In genomic region chr7:100166966-100167911, GRCh38 we compare ENCODE assay signal across 10 cellular contexts. TPM values are rescaled to one million over a fixed set of nuclear protein-coding genes. Genes with fewer than 3 reads are reported as not detected.
DNase-seq lines count a peak whose midpoint lies in the region; FAIRE-seq and TF ChIP-seq lines count a peak whose summit lies in the region.
"Had no signal": no experiment of that assay in that cellular context is flagged by ENCODE, and none has a peak within 500 bp of the region (broad histone marks: within the 10 kb centered on the region; RNA-seq: fewer than 3 reads in every experiment).

No MANE protein-coding gene starts in this region.

- no peak overlapping the region for H2BK5ac ChIP-seq in trophoblast cell (ENCODE audit: low read depth, low read length, poor library complexity)

- H3K79me2 ChIP-seq in OCI-LY3 (ENCODE audit: low read length) (no peaks in the 10 kb centered on the region), trophoblast cell (ENCODE audit: control insufficient read depth, insufficient read depth, low read length, poor library complexity) (no peaks in the 10 kb centered on the region)

- peaks cover 4 to 16% of the 10 kb centered on the region in 2 donors for H3K36me3 Mint-ChIP-seq in CD14-positive monocyte
- H3K36me3 Mint-ChIP-seq in endodermal cell (ENCODE audit: low read depth) = no peaks in the 10 kb centered on the region

- TF ChIP-seq CTCF in CD14-positive monocyte (IDR thresholded peaks at IDR 0.05) (no peak), OCI-LY3 (IDR thresholded peaks at IDR 0.05; ENCODE audit: low read depth, low read length) (no peak), endodermal cell (conservative IDR thresholded peaks at IDR 0.05) (no peak)

- H3K4me1 ChIP-seq in OCI-LY3 (ENCODE audit: low read length) = peaks cover 32% of the 10 kb centered on the region
- H3K4me1 ChIP-seq in endodermal cell (ENCODE audit: control insufficient read depth, insufficient read depth, low read length) = peaks cover 9% of the 10 kb centered on the region
- H3K4me1 ChIP-seq in neuron (ENCODE audit: insufficient read depth, low read length) = peaks cover 23% of the 10 kb centered on the region
- H3K4me1 ChIP-seq in trophoblast cell (ENCODE audit: control insufficient read depth in 1 of 2, insufficient read depth in 2 of 2, low read length in 2 of 2) = peaks cover 4 to 5% of the 10 kb centered on the region in 2 experiments

- no peaks in the 10 kb centered on the region for H3K79me1 ChIP-seq in trophoblast cell (ENCODE audit: low read length)

- H3K36me3 ChIP-seq in OCI-LY3 (replicated peaks; ENCODE audit: low read depth, low read length) (no peaks in the 10 kb centered on the region), endodermal cell (ENCODE audit: control insufficient read depth, insufficient read depth, low read length) (no peaks in the 10 kb centered on the region), neuron (ENCODE audit: insufficient read depth, low read length) (peaks cover 16% of the 10 kb centered on the region), trophoblast cell (ENCODE audit: control insufficient read depth in 1 of 2, insufficient read depth in 2 of 2, low read length in 2 of 2) (no peaks in the 10 kb centered on the region)
- H3K36me3 ChIP-seq: right lobe of liver had no signal

- TF ChIP-seq POLR2A in GM12892 (IDR thresholded peaks at IDR 0.05; ENCODE audit: low read depth, low read length) = no peak

- H3K27me3 ChIP-seq in OCI-LY3 (ENCODE audit: low read depth, low read length) (peaks cover 34% of the 10 kb centered on the region), endodermal cell (ENCODE audit: control insufficient read depth, insufficient read depth, low read length, poor library complexity, severe bottlenecking) (no peaks in the 10 kb centered on the region), neuron (ENCODE audit: insufficient read depth, low read length) (no peaks in the 10 kb centered on the region), trophoblast cell (ENCODE audit: insufficient read depth, low read length) (peaks cover 42% of the 10 kb centered on the region)
- H3K27me3 ChIP-seq: right lobe of liver had no signal

- H3K4me1 Mint-ChIP-seq in CD14-positive monocyte (peaks cover 41% of the 10 kb centered on the region), endodermal cell (peaks cover 39% of the 10 kb centered on the region)

- no peak overlapping the region for H3K14ac ChIP-seq in trophoblast cell (ENCODE audit: low read length)

- H3K4me3 ChIP-seq in OCI-LY3 (ENCODE audit: low read length) (peak overlapping the region; percentile 58), endodermal cell (ENCODE audit: low read length) (peak overlapping the region; percentile 73), neuron (ENCODE audit: low read length) (peak overlapping the region; percentile 41), trophoblast cell (ENCODE audit: low read depth, low read length) (no peak overlapping the region)

- no peak for DNase-seq in CD14-positive monocyte (ENCODE audit: low spot score)
- peak; percentile 61 for DNase-seq in endodermal cell
- no peak for DNase-seq in trophoblast cell
- DNase-seq in GM12892 (ENCODE audit: insufficient read length) = no peak
- DNase-seq in NCI-H1092 (lab: John Stamatoyannopoulos, UW) = no peak
- DNase-seq in GM19238 (ENCODE audit: insufficient read length, low spot score) = no peak
- DNase-seq: right lobe of liver had no signal

- H3K9me3 ChIP-seq in OCI-LY3 (ENCODE audit: insufficient read depth, low read length) (no peaks in the 10 kb centered on the region), endodermal cell (ENCODE audit: control insufficient read depth, low read length) (no peaks in the 10 kb centered on the region), neuron (ENCODE audit: low read length) (no peaks in the 10 kb centered on the region), trophoblast cell (ENCODE audit: insufficient read depth, low read depth, low read length) (peaks cover 3% of the 10 kb centered on the region)
- H3K9me3 ChIP-seq: right lobe of liver had no signal

- no peak overlapping the region for H4K8ac ChIP-seq in trophoblast cell (ENCODE audit: low read depth, low read length)

- peak overlapping the region; percentile 2; the same call in 1 of the 2 replicates for H3K9ac ChIP-seq in OCI-LY3 (ENCODE audit: low read length)
- H3K9ac ChIP-seq in endodermal cell (ENCODE audit: extremely low read depth, low read length, poor library complexity, severe bottlenecking) = no peak overlapping the region
- H3K9ac ChIP-seq in trophoblast cell (ENCODE audit: low read length) = no peak overlapping the region

- H3K27ac Mint-ChIP-seq in CD14-positive monocyte (peak overlapping the region in 2 of 7 donors; percentile 18 to 65), endodermal cell (no peak overlapping the region)

- H3K27ac ChIP-seq in OCI-LY3 (ENCODE audit: low read length) (no peak overlapping the region), endodermal cell (ENCODE audit: low read depth, low read length) (no peak overlapping the region), trophoblast cell (ENCODE audit: low read depth, low read length) (no peak overlapping the region)
- H3K27ac ChIP-seq: right lobe of liver had no signal

- H3K4me2 ChIP-seq in OCI-LY3 (ENCODE audit: low read length) (peak overlapping the region; percentile 55), trophoblast cell (ENCODE audit: low read length) (no peak overlapping the region)

- H2BK12ac ChIP-seq in trophoblast cell (ENCODE audit: low read length) = no peak overlapping the region

- H3K18ac ChIP-seq in trophoblast cell (ENCODE audit: low read length) = no peak overlapping the region

- intact Hi-C loops in CD14-positive monocyte (cut with micrococcal nuclease) = no loop called here

- H2BK120ac ChIP-seq in trophoblast cell (ENCODE audit: insufficient read depth, low read length, poor library complexity) = no peak overlapping the region

- H3K4me3 Mint-ChIP-seq in CD14-positive monocyte (peak overlapping the region; percentile 31 to 94), endodermal cell (peak overlapping the region; percentile 57)

- H3K9me3 Mint-ChIP-seq in CD14-positive monocyte (peaks cover 0 to 22% (median 9%) of the 10 kb centered on the region in 7 donors), endodermal cell (no peaks in the 10 kb centered on the region)

- H4K12ac ChIP-seq in trophoblast cell (ENCODE audit: low read depth, low read length) = no peak overlapping the region

- H3K23ac ChIP-seq in trophoblast cell (ENCODE audit: low read length) = no peak overlapping the region

- H3K27me3 Mint-ChIP-seq in CD14-positive monocyte (ENCODE audit: low read depth in 3 of 3) = peaks cover 64 to 86% (median 68%) of the 10 kb centered on the region in 3 donors
- H3K27me3 Mint-ChIP-seq in endodermal cell (ENCODE audit: insufficient read depth) = peaks cover 40% of the 10 kb centered on the region

- FAIRE-seq in GM12892 (lab: Jason Lieb, UNC) = no peak
- FAIRE-seq: colon had no signal

- H4K20me1 ChIP-seq in OCI-LY3 (ENCODE audit: insufficient read depth, low read length) = no peaks in the 10 kb centered on the region

- H4K91ac ChIP-seq in trophoblast cell (ENCODE audit: low read depth, low read length) = no peak overlapping the region

- no peak overlapping the region for H2AK5ac ChIP-seq in trophoblast cell (ENCODE audit: low read length)

- WGBS in endodermal cell (ENCODE audit: insufficient coverage in 1 of 2, insufficient read length in 1 of 2), 2 experiments = 55 to 71% methylated on average over 7 to 12 of the region's 14 CpGs
- no CpG with 5 or more reads among the region's 14 CpGs for WGBS in trophoblast cell (ENCODE audit: extremely low coverage, insufficient coverage, insufficient read length)

- no peak overlapping the region for H3K4ac ChIP-seq in trophoblast cell (ENCODE audit: low read depth, low read length)

- H2AFZ ChIP-seq in OCI-LY3 (ENCODE audit: low read depth, low read length) = no peak overlapping the region
- H2AFZ ChIP-seq in neuron (ENCODE audit: low read depth, low read length) = no peak overlapping the region
- H2AFZ ChIP-seq in trophoblast cell (ENCODE audit: insufficient read depth, low read length, poor library complexity) = no peak overlapping the region

RNA-seq across cellular contexts. Expression of gene GAL3ST4, which starts 1.2 kb away (rescaled TPM):
- polyA plus RNA-seq in CD14-positive monocyte = not detected
- total RNA-seq in endodermal cell = 1 to 10 TPM; 3.7 to 3.8 TPM
- 13.3 TPM for polyA plus RNA-seq in endodermal cell (2013, experiment 1 of 2)
- 13.4 TPM for polyA plus RNA-seq in endodermal cell (2013, experiment 2 of 2)
- polyA plus RNA-seq in trophoblast cell (2013) = 0.37 and 0.42 TPM in 2 replicates
- 1.7 TPM for polyA plus RNA-seq in GM12892 (2012; ENCODE audit: missing spikeins)

RNA-seq across cellular contexts. Expression of gene TRAPPC14, which starts 8.7 kb away (rescaled TPM):
- 1 to 10 TPM; 1.0 to 1.6 TPM for polyA plus RNA-seq in CD14-positive monocyte
- total RNA-seq in endodermal cell = 10 to 100 TPM; 24.7 to 30.0 TPM
- 22.9 TPM for polyA plus RNA-seq in endodermal cell (2013, experiment 1 of 2)
- polyA plus RNA-seq in endodermal cell (2013, experiment 2 of 2) = 18.2 TPM
- polyA plus RNA-seq in trophoblast cell (2013) = 9.4 and 10.2 TPM in 2 replicates
- polyA plus RNA-seq in GM12892 (2012; ENCODE audit: missing spikeins) = 10.1 TPM

RNA-seq across cellular contexts. Expression of gene GPC2, which starts 9.9 kb away (rescaled TPM):
- polyA plus RNA-seq in CD14-positive monocyte = not detected
- total RNA-seq in endodermal cell = 10 to 100 TPM; 39.3 to 56.1 TPM
- 130 TPM for polyA plus RNA-seq in endodermal cell (2013, experiment 1 of 2)
- polyA plus RNA-seq in endodermal cell (2013, experiment 2 of 2) = 122 TPM
- polyA plus RNA-seq in trophoblast cell (2013) = 2.9 TPM in 2 replicates
- 2.9 TPM for polyA plus RNA-seq in GM12892 (2012; ENCODE audit: missing spikeins)

RNA-seq across cellular contexts. Expression of gene STAG3, which starts 10.5 kb away (rescaled TPM):
- under 1 TPM in 1 of 2 donors, not detected in 1; 0.39 TPM for polyA plus RNA-seq in CD14-positive monocyte
- 1 to 10 TPM; 1.2 to 3.3 TPM for total RNA-seq in endodermal cell
- polyA plus RNA-seq in endodermal cell (2013, experiment 1 of 2) = 1.4 TPM
- polyA plus RNA-seq in endodermal cell (2013, experiment 2 of 2) = 1.7 TPM
- 0.15 and 0.19 TPM in 2 replicates for polyA plus RNA-seq in trophoblast cell (2013)
- 353 TPM for polyA plus RNA-seq in GM12892 (2012; ENCODE audit: missing spikeins)

RNA-seq across cellular contexts. Expression of gene LAMTOR4, which starts 18.5 kb away (rescaled TPM):
- polyA plus RNA-seq in CD14-positive monocyte = 100 to 1,000 TPM; 621 to 754 TPM
- 100 to 1,000 TPM; 155 to 188 TPM for total RNA-seq in endodermal cell
- polyA plus RNA-seq in endodermal cell (2013, experiment 1 of 2) = 146 TPM
- 131 TPM for polyA plus RNA-seq in endodermal cell (2013, experiment 2 of 2)
- polyA plus RNA-seq in trophoblast cell (2013) = 58.9 and 65.5 TPM in 2 replicates
- polyA plus RNA-seq in GM12892 (2012; ENCODE audit: missing spikeins) = 172 TPM
